8 cellular contexts compared by ENCODE assay signal in the genomic region with DNA sequence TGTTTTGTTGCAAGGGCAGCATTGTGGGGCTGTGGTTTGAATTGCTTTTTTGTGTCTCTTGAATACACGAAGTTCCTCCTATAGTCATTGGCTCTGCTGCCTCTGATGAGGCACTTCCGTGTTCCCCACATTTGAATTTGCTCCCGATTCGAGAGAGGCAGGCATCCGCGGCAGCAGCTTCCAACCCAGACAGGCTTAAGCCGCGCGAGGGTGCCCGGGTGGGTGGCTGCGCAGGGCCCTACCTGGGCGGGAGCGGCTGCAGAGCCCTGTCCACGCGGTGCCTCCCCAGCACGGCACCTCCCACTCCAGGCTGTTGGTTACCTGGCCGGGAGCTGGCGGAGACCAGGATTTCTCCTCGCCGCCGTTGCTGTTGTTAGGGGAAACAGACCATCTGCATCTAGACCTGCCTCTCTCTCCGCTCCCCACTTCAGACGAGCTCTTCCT.
DNase-seq lines count a peak whose midpoint lies in the region; ATAC-seq and TF ChIP-seq lines count a peak whose summit lies in the region.

No MANE protein-coding gene starts in this region.

- CTCF ChIA-PET in activated CD8-positive, alpha-beta T cell treated with anti-CD3 and anti-CD28 coated beads for 36 hours (lab: Charles Lee) = interaction anchor here (1.2 to 2.0 kb wide), 4 partner anchors 12 to 127 kb away, joined by 3 to 9 read pairs (median 4); no protein-coding TSS in a partner anchor

- peaks cover 2% of the 10 kb centered on the region for H3K4me1 ChIP-seq in parathyroid adenoma

- peaks cover 7% of the 10 kb centered on the region for H3K79me2 ChIP-seq in parathyroid adenoma

- H3K36me3 ChIP-seq in parathyroid adenoma (ENCODE audit: control insufficient read depth, insufficient read depth, low read length) (no peaks in the 10 kb centered on the region), MG63 (no peaks in the 10 kb centered on the region)

- peaks cover 13% of the 10 kb centered on the region for H3K27me3 Mint-ChIP-seq in activated CD8-positive, alpha-beta T cell treated with anti-CD3 and anti-CD28 coated beads for 36 hours

- H3K27me3 ChIP-seq in parathyroid adenoma (ENCODE audit: control insufficient read depth, insufficient read depth, low read length) (no peaks in the 10 kb centered on the region), MG63 (no peaks in the 10 kb centered on the region)

- H3K27ac Mint-ChIP-seq in activated CD8-positive, alpha-beta T cell treated with anti-CD3 and anti-CD28 coated beads for 36 hours = no peak overlapping the region

- no peak overlapping the region for H3K9ac ChIP-seq in parathyroid adenoma

- DNase-seq in GM12864 (ENCODE audit: low read depth) = no peak
- peak; percentile 7 for DNase-seq in Kasumi-1 (lab: John Stamatoyannopoulos, UW)
- DNase-seq in activated CD8-positive, alpha-beta T cell treated with anti-CD3 and anti-CD28 coated beads for 36 hours = peak; percentile 19
- no peak for DNase-seq in KG1 (lab: John Stamatoyannopoulos, UW)
- DNase-seq in MG63 = no peak

- POLR2A ChIA-PET in activated CD8-positive, alpha-beta T cell treated with anti-CD3 and anti-CD28 coated beads for 36 hours (lab: Charles Lee) = interaction anchor here (1.3 kb wide), 1 partner anchor 30 kb away, joined by 3 read pairs; no protein-coding TSS in a partner anchor

- no peak overlapping the region for H3K4me2 ChIP-seq in parathyroid adenoma (ENCODE audit: low read length)

- H3K4me3 Mint-ChIP-seq in activated CD8-positive, alpha-beta T cell treated with anti-CD3 and anti-CD28 coated beads for 36 hours = peak overlapping the region; percentile 71

- intact Hi-C loops in activated CD8-positive, alpha-beta T cell treated with anti-CD3 and anti-CD28 coated beads for 36 hours (cut with micrococcal nuclease) = no loop called here

- no peak for TF ChIP-seq CTCF in GM12864 (IDR thresholded peaks at IDR 0.05; ENCODE audit: low read depth, low read length, missing control alignments)
- no peak for TF ChIP-seq CTCF in activated CD8-positive, alpha-beta T cell treated with anti-CD3 and anti-CD28 coated beads for 36 hours (IDR thresholded peaks at IDR 0.05)
- TF ChIP-seq CTCF in parathyroid adenoma (IDR thresholded peaks at IDR 0.05) = no peak

- H3K9me3 Mint-ChIP-seq in activated CD8-positive, alpha-beta T cell treated with anti-CD3 and anti-CD28 coated beads for 36 hours = no peaks in the 10 kb centered on the region

- no peak overlapping the region for H3K27ac ChIP-seq in parathyroid adenoma

- H3K9me3 ChIP-seq in parathyroid adenoma (ENCODE audit: control insufficient read depth, low read length) = no peaks in the 10 kb centered on the region
- no peaks in the 10 kb centered on the region for H3K9me3 ChIP-seq in MG63

- peak overlapping the region; percentile 50 for H3K4me3 ChIP-seq in GM12864 (ENCODE audit: low read depth, low read length)
- no peak overlapping the region for H3K4me3 ChIP-seq in parathyroid adenoma (ENCODE audit: low read depth, low read length)
- no peak overlapping the region for H3K4me3 ChIP-seq in MG63

- peak overlapping the region; percentile 80 for H2AFZ ChIP-seq in parathyroid adenoma

- H3K36me3 Mint-ChIP-seq in activated CD8-positive, alpha-beta T cell treated with anti-CD3 and anti-CD28 coated beads for 36 hours (ENCODE audit: low read depth) = no peaks in the 10 kb centered on the region

- peaks cover 16% of the 10 kb centered on the region for H3K4me1 Mint-ChIP-seq in activated CD8-positive, alpha-beta T cell treated with anti-CD3 and anti-CD28 coated beads for 36 hours (ENCODE audit: low read depth)

- ATAC-seq in activated CD8-positive, alpha-beta T cell treated with anti-CD3 and anti-CD28 coated beads for 36 hours = peak; percentile 62
- peak; percentile 85 for ATAC-seq in esophagus mucosa
- no peak for ATAC-seq in GM19023 (IDR thresholded peaks at IDR 0.05; ENCODE audit: unreplicated experiment)

Comparison
In these comparisons a context has a peak if more than half of its experiments do, and no peak if none do; other contexts are left out.
1. DNase-seq: peak in Kasumi-1 (2 of 2) and activated CD8-positive, alpha-beta T cell treated with anti-CD3 and anti-CD28 coated beads for 36 hours (single experiment); none in GM12864 (single experiment), KG1 (single experiment) and MG63 (single experiment).